1 cellular context compared by ENCODE assay signal in the genomic region with DNA sequence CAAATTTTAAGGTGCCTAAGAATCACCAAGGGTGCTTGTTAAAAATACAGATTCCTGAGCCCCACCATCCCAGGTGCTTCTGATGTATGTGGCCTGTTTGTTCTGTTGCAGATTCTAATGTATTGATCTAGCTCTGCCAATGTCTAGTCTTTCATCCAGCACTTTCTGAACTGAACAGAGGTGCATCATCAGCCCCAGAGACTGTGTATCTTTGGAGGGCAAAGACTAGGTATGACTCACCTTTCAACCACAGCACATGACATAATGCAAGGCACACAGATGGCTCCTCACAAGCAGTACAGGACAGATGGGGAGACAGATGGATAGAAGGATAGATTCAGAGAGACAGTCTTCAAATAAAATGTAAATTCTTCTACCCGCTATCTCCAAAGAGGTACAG.
TF ChIP-seq lines count a peak whose summit lies in the region.

No MANE protein-coding gene starts in this region.

TF ChIP-seq in GM23338, 12 proteins besides CTCF, POLR2A, EP300 and RAD21 (continued from another document):
- no peak for TF ChIP-seq ZNF462 (CRISPR knock-in tag; IDR thresholded peaks at IDR 0.05)
- no peak for TF ChIP-seq NANOG (IDR thresholded peaks at IDR 0.05; ENCODE audit: borderline replicate concordance)
- TF ChIP-seq ETS1 (IDR thresholded peaks at IDR 0.05): no peak
- TF ChIP-seq JUNB (IDR thresholded peaks at IDR 0.05; ENCODE audit: unreplicated experiment): no peak
- TF ChIP-seq CREB1 (CRISPR knock-in tag; IDR thresholded peaks at IDR 0.05; ENCODE audit: low read depth): no peak
- TF ChIP-seq STAT1 (IDR thresholded peaks at IDR 0.05; ENCODE audit: unreplicated experiment): no peak
- no peak for TF ChIP-seq POLR2AphosphoS5 (IDR thresholded peaks at IDR 0.05; ENCODE audit: low read depth)
